In the genomic region with DNA sequence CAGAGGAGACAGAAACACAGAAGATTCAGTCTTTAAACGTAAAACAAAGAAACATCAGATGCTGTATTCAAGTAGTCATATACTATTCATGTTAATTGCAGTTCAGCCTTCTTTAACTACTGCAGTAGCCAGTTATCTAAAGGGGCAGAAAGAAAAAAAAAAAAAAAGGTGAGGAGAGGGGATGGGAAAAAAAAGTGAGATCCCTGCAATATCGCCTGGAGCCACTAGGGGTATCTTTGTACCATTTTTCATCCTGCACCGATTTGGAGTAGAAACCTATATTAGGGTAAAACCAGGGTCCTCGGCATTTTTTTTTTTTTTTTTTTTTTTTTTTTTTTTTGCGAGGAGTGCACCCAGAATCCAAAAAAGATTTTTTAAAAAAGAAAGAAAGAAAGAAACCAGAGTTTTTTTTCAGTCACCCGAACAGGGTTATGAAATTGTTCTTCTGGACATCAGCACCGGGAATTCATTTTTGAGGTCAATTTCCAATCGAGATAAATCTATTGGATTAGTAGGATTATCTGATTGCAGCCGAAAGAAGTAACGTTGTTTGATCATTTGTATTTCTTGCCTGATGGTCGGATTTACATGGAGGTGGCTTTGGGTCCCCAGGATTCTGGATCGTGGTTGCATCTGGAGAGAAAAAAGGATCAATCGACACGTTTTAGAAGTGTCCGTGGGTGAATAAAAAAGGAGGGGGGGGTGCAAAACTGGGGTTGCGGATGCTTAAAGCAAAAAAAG, we compare ENCODE assay signal across 1 cellular context.
A peak's percentile ranks its signal among the peaks of the same experiment; 100 is the strongest.
TF ChIP-seq lines count a peak whose summit lies in the region.

No MANE protein-coding gene starts in this region.

TF ChIP-seq in K562, 482 proteins besides CTCF, POLR2A, EP300 and RAD21 (continued from another document):
- peak; percentile 44; the same call in 1 of the 2 replicates for TF ChIP-seq ZNF384 (IDR thresholded peaks at IDR 0.05; ENCODE audit: low read depth, low read length)
TF ChIP-seq in K562: peak in this region for 1.
